ENCODE assay signal across 18 cellular contexts in the genomic region with DNA sequence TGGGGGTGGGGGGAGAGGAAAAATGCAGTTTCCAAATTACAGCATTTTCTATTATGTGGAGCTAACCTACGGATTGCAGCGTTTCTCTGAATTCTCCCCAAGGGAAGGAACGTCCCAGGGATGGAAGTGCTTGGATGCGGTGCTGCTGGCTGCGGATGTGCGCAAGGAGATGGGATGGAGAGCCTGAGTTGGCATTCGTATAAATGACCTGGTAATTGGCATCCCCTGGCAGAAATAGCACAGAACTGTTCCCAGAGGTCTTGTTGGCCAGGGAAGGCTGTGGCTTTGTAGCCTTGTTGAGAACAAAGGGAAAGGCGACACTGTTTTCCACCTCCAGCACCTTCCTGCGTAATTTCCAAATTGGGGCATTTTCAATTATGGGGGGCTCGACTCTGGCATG. TPM values are rescaled to one million over a fixed set of nuclear protein-coding genes. Genes with fewer than 3 reads are reported as not detected.
A peak's percentile ranks its signal among the peaks of the same experiment; 100 is the strongest.
DNase-seq lines count a peak whose midpoint lies in the region; ATAC-seq and TF ChIP-seq lines count a peak whose summit lies in the region.
"Had no signal": no experiment of that assay in that cellular context is flagged by ENCODE, and none has a peak within 500 bp of the region (broad histone marks: within the 10 kb centered on the region; RNA-seq: fewer than 3 reads in every experiment).

No MANE protein-coding gene starts in this region.

- intact Hi-C loops in activated CD4-positive, alpha-beta T cell treated with anti-CD3 and anti-CD28 coated beads for 36 hours (cut with DNase I, micrococcal nuclease), result no loop called here

- CTCF ChIA-PET in activated CD4-positive, alpha-beta T cell treated with anti-CD3 and anti-CD28 coated beads, Interleukin-2, amount 10 ng/mL, durations not matched to agents 7 days and 5 days (lab: Charles Lee), result interaction anchor here (1.1 to 2.4 kb wide), 3 partner anchors 14 to 32 kb away, joined by 3 to 9 read pairs (median 8); no protein-coding TSS in a partner anchor
- CTCF ChIA-PET in activated CD4-positive, alpha-beta T cell treated with anti-CD3 and anti-CD28 coated beads for 36 hours (lab: Charles Lee), result interaction anchor here (0.5 to 2.0 kb wide), 2 partner anchors 32 to 254 kb away, joined by 3 to 7 read pairs; no protein-coding TSS in a partner anchor

- H3K9me3 Mint-ChIP-seq in activated CD4-positive, alpha-beta T cell treated with anti-CD3 and anti-CD28 coated beads, Interleukin-2, amount 10 ng/mL, durations not matched to agents 7 days and 5 days, result no peaks in the 10 kb centered on the region
- H3K9me3 Mint-ChIP-seq in activated CD4-positive, alpha-beta T cell treated with anti-CD3 and anti-CD28 coated beads for 36 hours (ENCODE audit: low read depth), result no peaks in the 10 kb centered on the region

- H3K4me1 ChIP-seq in OCI-LY1 (ENCODE audit: insufficient read depth, low read length, severe bottlenecking), result peaks cover 57% of the 10 kb centered on the region
- peaks cover 47% of the 10 kb centered on the region in 2 experiments for H3K4me1 ChIP-seq in neutrophil (ENCODE audit: control insufficient read depth in 1 of 2, insufficient read depth in 1 of 2, low read depth in 1 of 2, low read length in 1 of 2)

- peaks cover 35% of the 10 kb centered on the region for H3K4me1 Mint-ChIP-seq in activated CD4-positive, alpha-beta T cell treated with anti-CD3 and anti-CD28 coated beads, Interleukin-2, amount 10 ng/mL, durations not matched to agents 7 days and 5 days
- peaks cover 24% of the 10 kb centered on the region for H3K4me1 Mint-ChIP-seq in activated CD4-positive, alpha-beta T cell treated with anti-CD3 and anti-CD28 coated beads for 36 hours

- peaks cover 62% of the 10 kb centered on the region for H3K36me3 ChIP-seq in OCI-LY1 (ENCODE audit: insufficient read depth, low read length)
- peaks cover 54% of the 10 kb centered on the region for H3K36me3 ChIP-seq in neutrophil
- H3K36me3 ChIP-seq: cardiac muscle cell had no signal

- peak overlapping the region; percentile 83 for H3K27ac ChIP-seq in OCI-LY1 (ENCODE audit: low read depth, low read length, poor library complexity, severe bottlenecking)
- H3K27ac ChIP-seq in neutrophil, result peak overlapping the region; percentile 99
- H3K27ac ChIP-seq: A549, C4-2B, cardiac muscle cell, esophagus muscularis mucosa, thoracic aorta had no signal

- no peak for ATAC-seq in activated CD4-positive, alpha-beta T cell treated with anti-CD3 and anti-CD28 coated beads for 36 hours
- ATAC-seq in activated CD4-positive, CD25-positive, alpha-beta regulatory T cell treated with anti-CD3 and anti-CD28 coated beads, Interleukin-2, amount 50 U/mL, for 24 hours, result no peak
- ATAC-seq: A549 had no signal

- no peak for DNase-seq in activated CD4-positive, alpha-beta T cell treated with anti-CD3 and anti-CD28 coated beads, Interleukin-2, amount 10 ng/mL, durations not matched to agents 7 days and 5 days
- DNase-seq in activated CD4-positive, alpha-beta T cell treated with anti-CD3 and anti-CD28 coated beads for 36 hours, result no peak
- DNase-seq in cerebellar cortex (ENCODE audit: low spot score) (peak; percentile 74), germinal center (ENCODE audit: low spot score) (no peak)
- DNase-seq in NK-92 treated with Interleukin-12 subunit alpha and Interleukin-12 subunit beta, amount 100 ng/mL, for 24 hours (lab: John Stamatoyannopoulos, UW), result no peak
- DNase-seq: activated CD8-positive, alpha-beta memory T cell treated with anti-CD3 and anti-CD28 coated beads for 24 hours; NCI-H1694; NCI-H2227 treated with DMSO at 0.1 percent for 48 hours; RPMI8226; spleen had no signal

- H3K4me3 ChIP-seq in OCI-LY1 (ENCODE audit: low read depth, low read length, poor library complexity, severe bottlenecking), result peak overlapping the region; percentile 72
- H3K4me3 ChIP-seq in neutrophil (ENCODE audit: low read depth in 1 of 2, low read length in 1 of 2), result peak overlapping the region; percentile 13 to 15
- H3K4me3 ChIP-seq: A549, cardiac muscle cell, esophagus muscularis mucosa, thoracic aorta had no signal

- peak overlapping the region; percentile 99 for H3K9ac ChIP-seq in OCI-LY1 (ENCODE audit: low read length)

- H3K9me3 ChIP-seq in OCI-LY1 (ENCODE audit: low read length), result no peaks in the 10 kb centered on the region
- H3K9me3 ChIP-seq in neutrophil, result no peaks in the 10 kb centered on the region
- H3K9me3 ChIP-seq: A549, esophagus muscularis mucosa, spleen, thoracic aorta had no signal

- no peaks in the 10 kb centered on the region for H3K9me2 ChIP-seq in OCI-LY1 (ENCODE audit: low read depth, low read length)

- no peak overlapping the region for H2AFZ ChIP-seq in OCI-LY1 (ENCODE audit: low read length)

- H3K27me3 Mint-ChIP-seq in activated CD4-positive, alpha-beta T cell treated with anti-CD3 and anti-CD28 coated beads, Interleukin-2, amount 10 ng/mL, durations not matched to agents 7 days and 5 days, result no peaks in the 10 kb centered on the region
- no peaks in the 10 kb centered on the region for H3K27me3 Mint-ChIP-seq in activated CD4-positive, alpha-beta T cell treated with anti-CD3 and anti-CD28 coated beads for 36 hours

- H3K36me3 Mint-ChIP-seq in activated CD4-positive, alpha-beta T cell treated with anti-CD3 and anti-CD28 coated beads, Interleukin-2, amount 10 ng/mL, durations not matched to agents 7 days and 5 days (ENCODE audit: low read depth), result peaks cover 24% of the 10 kb centered on the region
- H3K36me3 Mint-ChIP-seq in activated CD4-positive, alpha-beta T cell treated with anti-CD3 and anti-CD28 coated beads for 36 hours (ENCODE audit: low read depth), result peaks cover 5% of the 10 kb centered on the region

- peak overlapping the region; percentile 93 for H3K4me2 ChIP-seq in OCI-LY1 (ENCODE audit: low read length)
- H3K4me2 ChIP-seq: A549 had no signal

- H4K20me1 ChIP-seq in OCI-LY1 (ENCODE audit: insufficient read depth, low read length), result no peaks in the 10 kb centered on the region

- H3K27ac Mint-ChIP-seq in activated CD4-positive, alpha-beta T cell treated with anti-CD3 and anti-CD28 coated beads, Interleukin-2, amount 10 ng/mL, durations not matched to agents 7 days and 5 days, result no peak overlapping the region
- no peak overlapping the region for H3K27ac Mint-ChIP-seq in activated CD4-positive, alpha-beta T cell treated with anti-CD3 and anti-CD28 coated beads for 36 hours

- H3K27me3 ChIP-seq in OCI-LY1 (ENCODE audit: insufficient read depth, low read length), result no peaks in the 10 kb centered on the region
- no peaks in the 10 kb centered on the region for H3K27me3 ChIP-seq in neutrophil
- H3K27me3 ChIP-seq: cardiac muscle cell, esophagus muscularis mucosa, spleen had no signal

- peaks cover 30% of the 10 kb centered on the region for H3K79me2 ChIP-seq in OCI-LY1 (ENCODE audit: insufficient read depth, low read length)

- POLR2A ChIA-PET in activated CD4-positive, alpha-beta T cell treated with anti-CD3 and anti-CD28 coated beads, Interleukin-2, amount 10 ng/mL, durations not matched to agents 7 days and 5 days (lab: Charles Lee), result no interaction called here
- POLR2A ChIA-PET in activated CD4-positive, alpha-beta T cell treated with anti-CD3 and anti-CD28 coated beads for 36 hours (lab: Charles Lee), result no interaction called here

- H3F3A ChIP-seq in OCI-LY1 (ENCODE audit: insufficient read depth, low read length), result peaks cover 23% of the 10 kb centered on the region

- H3K4me3 Mint-ChIP-seq in activated CD4-positive, alpha-beta T cell treated with anti-CD3 and anti-CD28 coated beads, Interleukin-2, amount 10 ng/mL, durations not matched to agents 7 days and 5 days, result peak overlapping the region; percentile 44
- H3K4me3 Mint-ChIP-seq in activated CD4-positive, alpha-beta T cell treated with anti-CD3 and anti-CD28 coated beads for 36 hours, result no peak overlapping the region

- TF ChIP-seq CTCF in OCI-LY1 (IDR thresholded peaks at IDR 0.05; ENCODE audit: low read length) (no peak), neutrophil (IDR thresholded peaks at IDR 0.05) (no peak)

RNA-seq across cellular contexts. Expression of gene ORAI2, which starts 2.7 kb away (rescaled TPM):
- 10 to 100 TPM; 61.2 to 63.7 TPM for total RNA-seq in activated CD4-positive, alpha-beta T cell treated with anti-CD3 and anti-CD28 coated beads, Interleukin-2, amount 10 ng/mL, durations not matched to agents 7 days and 5 days
- total RNA-seq in activated CD4-positive, alpha-beta T cell treated with anti-CD3 and anti-CD28 coated beads for 36 hours, result 10 to 100 TPM; 20.8 to 25.1 TPM

RNA-seq across cellular contexts. Expression of gene ALKBH4, which starts 28.5 kb away (rescaled TPM):
- 10 to 100 TPM; 10.5 to 12.9 TPM for total RNA-seq in activated CD4-positive, alpha-beta T cell treated with anti-CD3 and anti-CD28 coated beads, Interleukin-2, amount 10 ng/mL, durations not matched to agents 7 days and 5 days
- total RNA-seq in activated CD4-positive, alpha-beta T cell treated with anti-CD3 and anti-CD28 coated beads for 36 hours, result 1 to 10 TPM; 6.1 to 9.1 TPM

RNA-seq across cellular contexts. Expression of gene LRWD1, which starts 28.7 kb away (rescaled TPM):
- total RNA-seq in activated CD4-positive, alpha-beta T cell treated with anti-CD3 and anti-CD28 coated beads, Interleukin-2, amount 10 ng/mL, durations not matched to agents 7 days and 5 days, result 10 to 100 TPM; 18.2 to 20.5 TPM
- total RNA-seq in activated CD4-positive, alpha-beta T cell treated with anti-CD3 and anti-CD28 coated beads for 36 hours, result 10 to 100 TPM; 13.6 to 14.4 TPM

RNA-seq across cellular contexts. Expression of gene PRKRIP1, which starts 40.0 kb away (rescaled TPM):
- total RNA-seq in activated CD4-positive, alpha-beta T cell treated with anti-CD3 and anti-CD28 coated beads, Interleukin-2, amount 10 ng/mL, durations not matched to agents 7 days and 5 days, result 10 to 100 TPM; 26.2 to 31.9 TPM
- total RNA-seq in activated CD4-positive, alpha-beta T cell treated with anti-CD3 and anti-CD28 coated beads for 36 hours, result 10 to 100 TPM; 26.2 to 31.4 TPM

RNA-seq across cellular contexts. Expression of gene POLR2J, which starts 42.6 kb away (rescaled TPM):
- total RNA-seq in activated CD4-positive, alpha-beta T cell treated with anti-CD3 and anti-CD28 coated beads, Interleukin-2, amount 10 ng/mL, durations not matched to agents 7 days and 5 days, result 10 to 100 TPM; 44.3 to 56.4 TPM
- 10 to 100 TPM; 32.6 to 46.1 TPM for total RNA-seq in activated CD4-positive, alpha-beta T cell treated with anti-CD3 and anti-CD28 coated beads for 36 hours
